In the genomic region with DNA sequence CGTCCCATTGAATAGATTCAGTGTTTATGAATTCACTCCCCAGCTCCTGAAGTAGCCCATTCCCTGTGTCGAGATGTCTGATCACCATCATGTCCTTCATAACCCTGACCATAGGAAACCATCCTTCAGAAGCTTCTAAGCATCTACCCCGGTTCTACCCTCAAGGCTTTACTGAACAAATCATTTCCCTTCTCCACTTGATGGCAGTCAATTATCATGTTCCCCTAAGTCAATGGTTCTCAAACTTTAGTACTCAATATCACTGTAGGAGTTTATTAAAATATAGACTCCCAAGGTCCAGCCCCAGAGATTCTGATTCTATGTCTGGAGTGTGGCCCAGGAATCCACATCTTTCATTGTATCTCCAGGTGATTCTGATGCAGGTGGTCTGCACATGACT, we compare ENCODE assay signal across 1 cellular context.
TF ChIP-seq lines count a peak whose summit lies in the region.

No MANE protein-coding gene starts in this region.

TF ChIP-seq in GM23338, 12 proteins besides CTCF, POLR2A, EP300 and RAD21 (continued from another document):
- TF ChIP-seq, protein P1, sequence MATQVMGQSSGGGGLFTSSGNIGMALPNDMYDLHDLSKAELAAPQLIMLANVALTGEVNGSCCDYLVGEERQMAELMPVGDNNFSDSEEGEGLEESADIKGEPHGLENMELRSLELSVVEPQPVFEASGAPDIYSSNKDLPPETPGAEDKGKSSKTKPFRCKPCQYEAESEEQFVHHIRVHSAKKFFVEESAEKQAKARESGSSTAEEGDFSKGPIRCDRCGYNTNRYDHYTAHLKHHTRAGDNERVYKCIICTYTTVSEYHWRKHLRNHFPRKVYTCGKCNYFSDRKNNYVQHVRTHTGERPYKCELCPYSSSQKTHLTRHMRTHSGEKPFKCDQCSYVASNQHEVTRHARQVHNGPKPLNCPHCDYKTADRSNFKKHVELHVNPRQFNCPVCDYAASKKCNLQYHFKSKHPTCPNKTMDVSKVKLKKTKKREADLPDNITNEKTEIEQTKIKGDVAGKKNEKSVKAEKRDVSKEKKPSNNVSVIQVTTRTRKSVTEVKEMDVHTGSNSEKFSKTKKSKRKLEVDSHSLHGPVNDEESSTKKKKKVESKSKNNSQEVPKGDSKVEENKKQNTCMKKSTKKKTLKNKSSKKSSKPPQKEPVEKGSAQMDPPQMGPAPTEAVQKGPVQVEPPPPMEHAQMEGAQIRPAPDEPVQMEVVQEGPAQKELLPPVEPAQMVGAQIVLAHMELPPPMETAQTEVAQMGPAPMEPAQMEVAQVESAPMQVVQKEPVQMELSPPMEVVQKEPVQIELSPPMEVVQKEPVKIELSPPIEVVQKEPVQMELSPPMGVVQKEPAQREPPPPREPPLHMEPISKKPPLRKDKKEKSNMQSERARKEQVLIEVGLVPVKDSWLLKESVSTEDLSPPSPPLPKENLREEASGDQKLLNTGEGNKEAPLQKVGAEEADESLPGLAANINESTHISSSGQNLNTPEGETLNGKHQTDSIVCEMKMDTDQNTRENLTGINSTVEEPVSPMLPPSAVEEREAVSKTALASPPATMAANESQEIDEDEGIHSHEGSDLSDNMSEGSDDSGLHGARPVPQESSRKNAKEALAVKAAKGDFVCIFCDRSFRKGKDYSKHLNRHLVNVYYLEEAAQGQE (IDR thresholded peaks at IDR 0.05; ENCODE audit: unreplicated experiment) = no peak
- TF ChIP-seq, protein P2, sequence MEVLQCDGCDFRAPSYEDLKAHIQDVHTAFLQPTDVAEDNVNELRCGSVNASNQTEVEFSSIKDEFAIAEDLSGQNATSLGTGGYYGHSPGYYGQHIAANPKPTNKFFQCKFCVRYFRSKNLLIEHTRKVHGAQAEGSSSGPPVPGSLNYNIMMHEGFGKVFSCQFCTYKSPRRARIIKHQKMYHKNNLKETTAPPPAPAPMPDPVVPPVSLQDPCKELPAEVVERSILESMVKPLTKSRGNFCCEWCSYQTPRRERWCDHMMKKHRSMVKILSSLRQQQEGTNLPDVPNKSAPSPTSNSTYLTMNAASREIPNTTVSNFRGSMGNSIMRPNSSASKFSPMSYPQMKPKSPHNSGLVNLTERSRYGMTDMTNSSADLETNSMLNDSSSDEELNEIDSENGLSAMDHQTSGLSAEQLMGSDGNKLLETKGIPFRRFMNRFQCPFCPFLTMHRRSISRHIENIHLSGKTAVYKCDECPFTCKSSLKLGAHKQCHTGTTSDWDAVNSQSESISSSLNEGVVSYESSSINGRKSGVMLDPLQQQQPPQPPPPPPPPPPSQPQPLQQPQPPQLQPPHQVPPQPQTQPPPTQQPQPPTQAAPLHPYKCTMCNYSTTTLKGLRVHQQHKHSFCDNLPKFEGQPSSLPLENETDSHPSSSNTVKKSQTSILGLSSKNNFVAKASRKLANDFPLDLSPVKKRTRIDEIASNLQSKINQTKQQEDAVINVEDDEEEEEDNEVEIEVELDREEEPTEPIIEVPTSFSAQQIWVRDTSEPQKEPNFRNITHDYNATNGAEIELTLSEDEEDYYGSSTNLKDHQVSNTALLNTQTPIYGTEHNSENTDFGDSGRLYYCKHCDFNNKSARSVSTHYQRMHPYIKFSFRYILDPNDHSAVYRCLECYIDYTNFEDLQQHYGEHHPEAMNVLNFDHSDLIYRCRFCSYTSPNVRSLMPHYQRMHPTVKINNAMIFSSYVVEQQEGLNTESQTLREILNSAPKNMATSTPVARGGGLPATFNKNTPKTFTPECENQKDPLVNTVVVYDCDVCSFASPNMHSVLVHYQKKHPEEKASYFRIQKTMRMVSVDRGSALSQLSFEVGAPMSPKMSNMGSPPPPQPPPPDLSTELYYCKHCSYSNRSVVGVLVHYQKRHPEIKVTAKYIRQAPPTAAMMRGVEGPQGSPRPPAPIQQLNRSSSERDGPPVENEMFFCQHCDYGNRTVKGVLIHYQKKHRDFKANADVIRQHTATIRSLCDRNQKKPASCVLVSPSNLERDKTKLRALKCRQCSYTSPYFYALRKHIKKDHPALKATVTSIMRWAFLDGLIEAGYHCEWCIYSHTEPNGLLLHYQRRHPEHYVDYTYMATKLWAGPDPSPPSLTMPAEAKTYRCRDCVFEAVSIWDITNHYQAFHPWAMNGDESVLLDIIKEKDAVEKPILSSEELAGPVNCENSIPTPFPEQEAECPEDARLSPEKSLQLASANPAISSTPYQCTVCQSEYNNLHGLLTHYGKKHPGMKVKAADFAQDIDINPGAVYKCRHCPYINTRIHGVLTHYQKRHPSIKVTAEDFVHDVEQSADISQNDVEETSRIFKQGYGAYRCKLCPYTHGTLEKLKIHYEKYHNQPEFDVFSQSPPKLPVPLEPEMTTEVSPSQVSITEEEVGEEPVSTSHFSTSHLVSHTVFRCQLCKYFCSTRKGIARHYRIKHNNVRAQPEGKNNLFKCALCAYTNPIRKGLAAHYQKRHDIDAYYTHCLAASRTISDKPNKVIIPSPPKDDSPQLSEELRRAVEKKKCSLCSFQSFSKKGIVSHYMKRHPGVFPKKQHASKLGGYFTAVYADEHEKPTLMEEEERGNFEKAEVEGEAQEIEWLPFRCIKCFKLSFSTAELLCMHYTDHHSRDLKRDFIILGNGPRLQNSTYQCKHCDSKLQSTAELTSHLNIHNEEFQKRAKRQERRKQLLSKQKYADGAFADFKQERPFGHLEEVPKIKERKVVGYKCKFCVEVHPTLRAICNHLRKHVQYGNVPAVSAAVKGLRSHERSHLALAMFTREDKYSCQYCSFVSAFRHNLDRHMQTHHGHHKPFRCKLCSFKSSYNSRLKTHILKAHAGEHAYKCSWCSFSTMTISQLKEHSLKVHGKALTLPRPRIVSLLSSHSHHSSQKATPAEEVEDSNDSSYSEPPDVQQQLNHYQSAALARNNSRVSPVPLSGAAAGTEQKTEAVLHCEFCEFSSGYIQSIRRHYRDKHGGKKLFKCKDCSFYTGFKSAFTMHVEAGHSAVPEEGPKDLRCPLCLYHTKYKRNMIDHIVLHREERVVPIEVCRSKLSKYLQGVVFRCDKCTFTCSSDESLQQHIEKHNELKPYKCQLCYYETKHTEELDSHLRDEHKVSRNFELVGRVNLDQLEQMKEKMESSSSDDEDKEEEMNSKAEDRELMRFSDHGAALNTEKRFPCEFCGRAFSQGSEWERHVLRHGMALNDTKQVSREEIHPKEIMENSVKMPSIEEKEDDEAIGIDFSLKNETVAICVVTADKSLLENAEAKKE (CRISPR knock-in tag; IDR thresholded peaks at IDR 0.05) = no peak
- no peak for TF ChIP-seq POLR2AphosphoS5 (IDR thresholded peaks at IDR 0.05; ENCODE audit: low read depth)
